ENCODE assay signal across 23 cellular contexts in the genomic region with DNA sequence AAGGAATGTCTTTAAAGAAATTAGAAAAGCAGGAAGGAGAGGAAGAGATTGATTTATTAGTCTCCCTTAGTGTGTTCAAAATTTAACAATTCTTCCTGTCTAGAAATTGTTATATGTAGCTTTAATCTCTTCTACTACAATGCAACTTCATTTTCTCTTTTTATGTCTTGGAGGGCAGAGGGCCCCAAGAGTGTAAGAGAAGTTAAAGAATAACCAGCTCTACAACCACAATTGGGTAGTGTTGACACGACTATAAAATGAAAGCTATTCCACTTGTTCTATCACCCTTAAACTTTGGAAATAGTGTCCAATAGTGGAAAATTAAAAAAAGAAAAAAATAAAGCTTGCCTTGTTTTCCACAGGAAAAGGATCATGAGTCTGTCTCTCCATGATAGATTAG.
"Had no signal": no experiment of that assay in that cellular context is flagged by ENCODE, and none has a peak within 500 bp of the region (broad histone marks: within the 10 kb centered on the region; RNA-seq: fewer than 3 reads in every experiment).

No MANE protein-coding gene starts in this region.

- H3K36me3 ChIP-seq: breast epithelium, left lung, neural progenitor cell, spleen, thoracic aorta had no signal

- ATAC-seq: activated CD4-positive, alpha-beta T cell treated with anti-CD3 and anti-CD28 coated beads for 36 hours; activated T-helper 17 cell treated with anti-CD3 and anti-CD28 coated beads, Interleukin-2, amount 50 U/mL, for 72 hours; esophagus mucosa; left lung; naive thymus-derived CD8-positive, alpha-beta T cell; T-helper 17 cell had no signal

- H3K27me3 ChIP-seq: breast epithelium, left lung, neural progenitor cell, spleen had no signal

- H2AFZ ChIP-seq: neural progenitor cell had no signal

- H3K9me3 ChIP-seq: breast epithelium, left lung, spleen, thoracic aorta had no signal

- DNase-seq: activated B cell treated with CpG ODN at 0.5 μM for 24 hours; activated CD4-positive, alpha-beta T cell treated with anti-CD3 and anti-CD28 coated beads for 36 hours; activated CD4-positive, alpha-beta T cell treated with anti-CD3 and anti-CD28 coated beads, Interleukin-2, amount 50 U/mL, for 4 hours; activated CD8-positive, alpha-beta memory T cell treated with anti-CD3 and anti-CD28 coated beads for 24 hours; activated CD8-positive, alpha-beta memory T cell treated with anti-CD3 and anti-CD28 coated beads, Interleukin-2, amount 50 U/mL, for 4 hours; activated T-cell treated with anti-CD3 and anti-CD28 coated beads, Interleukin-2, amount 50 U/mL, for 24 hours; effector memory CD4-positive, alpha-beta T cell; head of caudate nucleus; left lung; naive thymus-derived CD8-positive, alpha-beta T cell; retina; spleen; stimulated activated CD4-positive, alpha-beta T cell treated with anti-CD3 and anti-CD28 coated beads, Interleukin-4, amount 100 ng/mL, for 1 hour; stimulated activated naive CD4-positive, alpha-beta T cell treated with Interleukin-2 at 50 U/mL for 16 hours; T-helper 17 cell had no signal

- H3K4me3 ChIP-seq: breast epithelium, left lung, neural progenitor cell, spleen, thoracic aorta had no signal

- H3K9ac ChIP-seq: neural progenitor cell had no signal

- H3K27ac ChIP-seq: breast epithelium, left lung, neural progenitor cell, spleen, thoracic aorta had no signal

- FAIRE-seq: colon, frontal cortex, islet of Langerhans had no signal

- H3K4me1 ChIP-seq: breast epithelium, left lung, spleen had no signal
